In the genomic region with DNA sequence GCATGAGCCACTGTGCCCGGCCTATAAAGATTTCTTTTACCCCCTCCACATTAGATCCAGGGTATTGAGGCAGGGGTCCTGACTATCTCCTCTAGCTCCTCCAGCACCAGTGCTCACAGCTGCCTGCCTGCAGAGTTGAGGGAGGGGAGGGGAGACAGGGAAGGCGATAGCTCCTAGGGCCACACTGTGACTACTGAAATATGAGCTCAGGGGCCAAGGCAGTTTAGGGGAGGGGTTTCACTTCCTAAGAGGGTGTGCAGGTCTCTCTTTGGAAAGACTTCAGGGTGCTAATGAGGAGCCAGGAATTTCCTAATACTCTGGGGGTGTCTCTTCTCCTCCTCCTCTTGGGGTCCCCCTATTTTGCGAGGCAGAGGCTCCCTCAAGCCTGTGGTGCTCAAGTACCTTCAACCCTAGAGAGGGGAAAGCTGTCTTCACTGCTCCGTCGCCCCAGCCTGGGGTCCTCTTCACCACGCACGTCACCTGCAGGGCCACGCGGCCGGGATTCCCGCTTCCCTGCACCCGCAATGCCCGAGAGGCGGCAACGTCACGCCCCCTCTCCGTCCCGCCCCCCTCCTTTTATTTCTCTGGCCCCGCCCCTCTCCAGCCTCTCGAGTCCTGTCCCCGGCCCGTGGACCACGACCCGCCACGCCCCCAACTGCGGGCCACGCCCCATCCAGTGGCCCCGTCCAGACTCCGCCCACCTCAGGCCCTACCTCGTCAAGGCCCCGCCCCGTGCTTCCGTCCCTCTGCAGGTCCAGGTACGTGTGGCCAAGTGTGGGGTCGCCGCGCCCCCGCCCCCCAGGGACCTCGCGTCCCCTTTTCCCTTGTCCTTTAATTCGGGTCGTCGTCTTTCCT, we compare ENCODE assay signal across 8 cellular contexts.
DNase-seq lines count a peak whose midpoint lies in the region; ATAC-seq and TF ChIP-seq lines count a peak whose summit lies in the region.

No MANE protein-coding gene starts in this region.

- H3K4me3 ChIP-seq in ascending aorta (peak overlapping the region; percentile 19 to 26), lower lobe of right lung (peak overlapping the region; percentile 21), urinary bladder (ENCODE audit: low read depth, low read length) (peak overlapping the region; percentile 9), uterus (no peak overlapping the region)

- H3K27ac ChIP-seq in ascending aorta (no peak overlapping the region), lower lobe of right lung (no peak overlapping the region), urinary bladder (ENCODE audit: low read depth) (no peak overlapping the region), uterus (no peak overlapping the region)

- TF ChIP-seq POLR2A in uterus (IDR thresholded peaks at IDR 0.05), result no peak

- H3K36me3 ChIP-seq in ascending aorta (no peaks in the 10 kb centered on the region), lower lobe of right lung (no peaks in the 10 kb centered on the region), urinary bladder (ENCODE audit: insufficient read depth) (no peaks in the 10 kb centered on the region), uterus (no peaks in the 10 kb centered on the region)

- TF ChIP-seq CTCF in ascending aorta (IDR thresholded peaks at IDR 0.05) (no peak), lower lobe of right lung (IDR thresholded peaks at IDR 0.05) (no peak), uterus (IDR thresholded peaks at IDR 0.05) (no peak)

- peak; percentile 86 to 94 for ATAC-seq in lower lobe of right lung

- DNase-seq in activated T-cell treated with anti-CD3 and anti-CD28 coated beads for 24 hours (ENCODE audit: low read depth) (peak; percentile 13), activated T-cell treated with anti-CD3 and anti-CD28 coated beads for 4 hours (no peak), ascending aorta (ENCODE audit: low spot score in 2 of 2) (no peak), lower lobe of right lung (peak; percentile 78), NCI-H1105 treated with DMSO at 0.1 percent for 48 hours (lab: John Stamatoyannopoulos, UW) (no peak), SKM-1 treated with dmso at 0.1 percent for 144 hours (lab: John Stamatoyannopoulos, UW; ENCODE audit: unreplicated experiment) (no peak), uterus (no peak)

- H3K4me1 ChIP-seq in ascending aorta, result peaks cover 0 to 2% of the 10 kb centered on the region in 2 donors
- peaks cover 7% of the 10 kb centered on the region for H3K4me1 ChIP-seq in lower lobe of right lung
- H3K4me1 ChIP-seq in urinary bladder (ENCODE audit: insufficient read depth), result no peaks in the 10 kb centered on the region
- H3K4me1 ChIP-seq in uterus, result peaks cover 0 to 5% of the 10 kb centered on the region in 2 donors

- WGBS in urinary bladder, result 5% methylated on average over 43 of the region's 43 CpGs

- no peaks in the 10 kb centered on the region for H3K9me3 ChIP-seq in ascending aorta
- H3K9me3 ChIP-seq in lower lobe of right lung, result no peaks in the 10 kb centered on the region
- H3K9me3 ChIP-seq in uterus, result no peaks in the 10 kb centered on the region

- intact Hi-C loops in ascending aorta (cut with DNase I) (no loop called here), lower lobe of right lung (cut with DNase I) (no loop called here), uterus (cut with DNase I; ENCODE audit: low total_unique reads) (no loop called here)

- H3K27me3 ChIP-seq in ascending aorta (no peaks in the 10 kb centered on the region), lower lobe of right lung (ENCODE audit: low read depth) (peaks cover 24% of the 10 kb centered on the region), uterus (no peaks in the 10 kb centered on the region)

Comparison
In these comparisons a context has a peak if more than half of its experiments do, and no peak if none do; other contexts are left out.
1. DNase-seq: peak in activated T-cell treated with anti-CD3 and anti-CD28 coated beads for 24 hours (single experiment) and lower lobe of right lung (single experiment); none in activated T-cell treated with anti-CD3 and anti-CD28 coated beads for 4 hours (single experiment), ascending aorta (0 of 2), NCI-H1105 treated with DMSO at 0.1 percent for 48 hours (single experiment), SKM-1 treated with dmso at 0.1 percent for 144 hours (single experiment) and uterus (0 of 2).
2. H3K4me3 ChIP-seq: peak in ascending aorta (2 of 2), lower lobe of right lung (single experiment) and urinary bladder (single experiment); none in uterus (0 of 2).